17 cellular contexts compared by ENCODE assay signal in genomic region chr1:4150262-4150661, GRCh38.
A peak's percentile ranks its signal among the peaks of the same experiment; 100 is the strongest.
DNase-seq lines count a peak whose midpoint lies in the region; ATAC-seq, FAIRE-seq and TF ChIP-seq lines count a peak whose summit lies in the region.
"Had no signal": no experiment of that assay in that cellular context is flagged by ENCODE, and none has a peak within 500 bp of the region (broad histone marks: within the 10 kb centered on the region; RNA-seq: fewer than 3 reads in every experiment).

No MANE protein-coding gene starts in this region.

- no peak overlapping the region for H3K4me3 Mint-ChIP-seq in immature natural killer cell
- H3K4me3 Mint-ChIP-seq: CD14-positive monocyte, IgD-negative memory B cell had no signal

- CTCF ChIA-PET in HepG2 (lab: Yijun Ruan, JAX; ENCODE audit: low intra/inter-chr PET ratio, low total read pairs): no interaction called here

- H3K4me1 Mint-ChIP-seq in immature natural killer cell: no peaks in the 10 kb centered on the region
- H3K4me1 Mint-ChIP-seq: CD14-positive monocyte, IgD-negative memory B cell had no signal

- H3K27ac Mint-ChIP-seq in immature natural killer cell: no peak overlapping the region
- H3K27ac Mint-ChIP-seq: CD14-positive monocyte, IgD-negative memory B cell had no signal

- intact Hi-C loops in HepG2 (cut with micrococcal nuclease; ENCODE audit: unreplicated experiment) (no loop called here), sigmoid colon (cut with DNase I) (no loop called here), body of pancreas (cut with DNase I) (no loop called here)

- no peaks in the 10 kb centered on the region for H3K27me3 ChIP-seq in WERI-Rb-1 (ENCODE audit: insufficient read depth, low read depth, severe bottlenecking)
- peaks cover 5 to 18% of the 10 kb centered on the region in 2 experiments; a peak in 4 of 5 replicates for H3K27me3 ChIP-seq in HepG2 (ENCODE audit: control insufficient read depth in 1 of 2, insufficient read depth in 2 of 2, low read length in 2 of 2)
- peaks cover 0 to 9% (median 0%) of the 10 kb centered on the region in 3 donors for H3K27me3 ChIP-seq in sigmoid colon
- no peaks in the 10 kb centered on the region for H3K27me3 ChIP-seq in body of pancreas
- H3K27me3 ChIP-seq: MG63 had no signal

- H3K9ac ChIP-seq in HepG2 (ENCODE audit: insufficient read depth, low read depth, low read length): no peak overlapping the region
- H3K9ac ChIP-seq: SK-N-SH had no signal

- TF ChIP-seq CTCF in WERI-Rb-1 (IDR thresholded peaks at IDR 0.05; ENCODE audit: low read depth, low read length): peak; percentile 45; the same call in 1 of the 2 replicates
- peak; percentile 37 for TF ChIP-seq CTCF in HepG2 (CRISPR knock-in tag; IDR thresholded peaks at IDR 0.05)
- TF ChIP-seq CTCF in sigmoid colon (IDR thresholded peaks at IDR 0.05): no peak
- no peak for TF ChIP-seq CTCF in body of pancreas (IDR thresholded peaks at IDR 0.05)

- DNase-seq in ELF-1 (ENCODE audit: low read depth, low spot score) (peak; percentile 37), WERI-Rb-1 (peak; percentile 77), HepG2 (ENCODE audit: low spot score) (peak; percentile 9), sigmoid colon (peak; percentile 38), NCI-H1105 treated with DMSO at 0.1 percent for 48 hours (lab: John Stamatoyannopoulos, UW) (no peak), body of pancreas (no peak), KBM-7 (no peak), immature natural killer cell (no peak)
- DNase-seq: GDM1, HCEC 1CT, MG63, NCI-H1436, NCI-H1930, SIG-M5, SK-N-SH had no signal

- in situ Hi-C loops in HepG2 (cut with HindIII; ENCODE audit: extremely low pct_ligation_motif_present, low pct_unique_long_range_greater_than_20kb): no loop called here
- in situ Hi-C loops in KBM-7 (cut with MboI; ENCODE audit: low pct_unique_long_range_greater_than_20kb, low sequenced_read_pairs): no loop called here

- TF ChIP-seq POLR2A in HepG2 (IDR thresholded peaks at IDR 0.05; ENCODE audit: insufficient read depth in 1 of 2, low read depth in 2 of 2, low read length in 2 of 2): no peak
- TF ChIP-seq POLR2A in sigmoid colon (IDR thresholded peaks at IDR 0.05): no peak
- no peak for TF ChIP-seq POLR2A in body of pancreas (IDR thresholded peaks at IDR 0.05)

- H3K9me3 Mint-ChIP-seq in immature natural killer cell: no peaks in the 10 kb centered on the region
- H3K9me3 Mint-ChIP-seq: IgD-negative memory B cell had no signal

- peaks cover 2 to 3% (median 3%) of the 10 kb centered on the region in 3 donors for H3K27me3 Mint-ChIP-seq in immature natural killer cell (ENCODE audit: low read depth in 3 of 3)

- H3K36me3 Mint-ChIP-seq in immature natural killer cell: no peaks in the 10 kb centered on the region
- H3K36me3 Mint-ChIP-seq: CD14-positive monocyte, IgD-negative memory B cell had no signal

- H3K27ac ChIP-seq in WERI-Rb-1: peak overlapping the region; percentile 41
- H3K27ac ChIP-seq in HepG2 (ENCODE audit: extremely low read length, insufficient read depth, low read length): no peak overlapping the region
- no peak overlapping the region for H3K27ac ChIP-seq in sigmoid colon
- H3K27ac ChIP-seq in body of pancreas: no peak overlapping the region

- H3K4me1 ChIP-seq in HepG2 (ENCODE audit: insufficient read depth, low read length): no peaks in the 10 kb centered on the region
- no peaks in the 10 kb centered on the region for H3K4me1 ChIP-seq in sigmoid colon
- H3K4me1 ChIP-seq in body of pancreas: no peaks in the 10 kb centered on the region

- no peaks in the 10 kb centered on the region for H4K20me1 ChIP-seq in HepG2 (ENCODE audit: insufficient read depth, low read length)

- H3K36me3 ChIP-seq in WERI-Rb-1 (no peaks in the 10 kb centered on the region), HepG2 (replicated peaks in 1 of 2; ENCODE audit: control insufficient read depth in 1 of 2, insufficient read depth in 2 of 2, low read length in 2 of 2) (no peaks in the 10 kb centered on the region), sigmoid colon (no peaks in the 10 kb centered on the region), body of pancreas (replicated peaks in 1 of 2; ENCODE audit: insufficient read depth in 1 of 2, low read depth in 2 of 2) (no peaks in the 10 kb centered on the region)
- H3K36me3 ChIP-seq: MG63 had no signal

- no peak for TF ChIP-seq RAD21 in HepG2 (CRISPR knock-in tag; IDR thresholded peaks at IDR 0.05)

- H3K4me2 ChIP-seq in HepG2 (ENCODE audit: low read depth, low read length): no peak overlapping the region
- H3K4me2 ChIP-seq: SK-N-SH had no signal

- no peak overlapping the region for H3K4me3 ChIP-seq in WERI-Rb-1 (ENCODE audit: low read depth, low read length)
- no peak overlapping the region for H3K4me3 ChIP-seq in HepG2 (replicated peaks in 1 of 3; ENCODE audit: insufficient read depth in 1 of 3, low read depth in 2 of 3, low read length in 3 of 3)
- no peak overlapping the region for H3K4me3 ChIP-seq in sigmoid colon
- H3K4me3 ChIP-seq in body of pancreas: no peak overlapping the region
- H3K4me3 ChIP-seq: MG63 had no signal

- POLR2A ChIA-PET in HepG2 (lab: Yijun Ruan, JAX): no interaction called here

- FAIRE-seq in HepG2 (lab: Jason Lieb, UNC): no peak

- no peak overlapping the region for H2AFZ ChIP-seq in HepG2 (ENCODE audit: low read length)

- H3K9me3 ChIP-seq in WERI-Rb-1 (ENCODE audit: severe bottlenecking) (no peaks in the 10 kb centered on the region), HepG2 (ENCODE audit: low read length) (no peaks in the 10 kb centered on the region), sigmoid colon (no peaks in the 10 kb centered on the region), body of pancreas (no peaks in the 10 kb centered on the region)
- H3K9me3 ChIP-seq: MG63, SK-N-SH had no signal

- WGBS in HepG2 (ENCODE audit: low lambda C conversion rate): 0% methylated on average over 1 of the region's 7 CpGs
- 48 to 55% methylated on average over 7 of the region's 7 CpGs for WGBS in sigmoid colon, 2 donors
- WGBS in body of pancreas, 2 donors: 0 to 34% methylated on average over 1 to 7 of the region's 7 CpGs

- no TSS peak for BruUV-seq in HepG2 (replicated peaks; lab: Mats Ljungman, UMichigan)

- TF ChIP-seq EP300 in HepG2 (IDR thresholded peaks at IDR 0.05; ENCODE audit: low read depth in 2 of 2, low read length in 2 of 2): no peak
- no peak for TF ChIP-seq EP300 in HepG2 (CRISPR knock-in tag; IDR thresholded peaks at IDR 0.05; ENCODE audit: borderline replicate concordance)
- no peak for TF ChIP-seq EP300 in sigmoid colon (IDR thresholded peaks at IDR 0.05)

- no peaks in the 10 kb centered on the region for H3K79me2 ChIP-seq in HepG2 (ENCODE audit: insufficient read depth, low read length)

- ATAC-seq in HepG2 (peak; percentile 72), body of pancreas (no peak)

TF ChIP-seq in HepG2, 621 proteins besides CTCF, POLR2A, EP300 and RAD21:
- peak; percentile 41; the same call in 1 of the 2 replicates for TF ChIP-seq STAG1 (CRISPR knock-in tag; IDR thresholded peaks at IDR 0.05)
- no peak for TF ChIP-seq TAF15 (IDR thresholded peaks at IDR 0.05; ENCODE audit: low read depth, low read length, poor library complexity, severe bottlenecking)
TF ChIP-seq in HepG2: peak in this region for 1.

Comparison
In these comparisons a context has a peak if more than half of its experiments do, and no peak if none do; other contexts are left out.
1. DNase-seq: peak in ELF-1 (single experiment), WERI-Rb-1 (single experiment), HepG2 (single experiment) and sigmoid colon (single experiment); none in NCI-H1105 treated with DMSO at 0.1 percent for 48 hours (single experiment), body of pancreas (0 of 4), KBM-7 (single experiment) and immature natural killer cell (0 of 3).
2. CTCF ChIP-seq: peak in WERI-Rb-1 (single experiment) and HepG2 (single experiment); none in sigmoid colon (0 of 4) and body of pancreas (0 of 7).